2 cellular contexts compared by ENCODE assay signal in genomic region chr18:63795611-63796010, GRCh38.
TF ChIP-seq lines count a peak whose summit lies in the region.

No MANE protein-coding gene starts in this region.

TF ChIP-seq in HepG2, 621 proteins besides CTCF, POLR2A, EP300 and RAD21:
- TF ChIP-seq NCOA1 (CRISPR knock-in tag; IDR thresholded peaks at IDR 0.05) = no peak
- no peak for TF ChIP-seq ZNF460 (CRISPR knock-in tag; IDR thresholded peaks at IDR 0.05; ENCODE audit: borderline replicate concordance)
- no peak for TF ChIP-seq KLF6 (CRISPR knock-in tag; IDR thresholded peaks at IDR 0.05)
- TF ChIP-seq CREB1 (IDR thresholded peaks at IDR 0.05) = peak; percentile 81
- no peak for TF ChIP-seq CREB1 (CRISPR knock-in tag; IDR thresholded peaks at IDR 0.05)
- no peak for TF ChIP-seq ZNF772 (CRISPR knock-in tag; IDR thresholded peaks at IDR 0.05)

TF ChIP-seq in HEK293T, 16 proteins besides CTCF, POLR2A, EP300 and RAD21:
- TF ChIP-seq FOXK2 (IDR thresholded peaks at IDR 0.05) (no peak), SUZ12 (IDR thresholded peaks at IDR 0.05) (no peak), ELF4 (IDR thresholded peaks at IDR 0.05) (no peak)
